26 cellular contexts compared by ENCODE assay signal in genomic region chr2:109493176-109493935, GRCh38.
"Had no signal": no experiment of that assay in that cellular context is flagged by ENCODE, and none has a peak within 500 bp of the region (broad histone marks: within the 10 kb centered on the region; RNA-seq: fewer than 3 reads in every experiment).

No MANE protein-coding gene starts in this region.

- H3K4me2 ChIP-seq: hepatocyte had no signal

- H3K27me3 ChIP-seq: hepatocyte, pancreas, sigmoid colon, spleen, suprapubic skin, tibial nerve, upper lobe of left lung, vagina had no signal

- H2AFZ ChIP-seq: hepatocyte had no signal

- H3K9me3 ChIP-seq: left ventricle myocardium inferior, pancreas, prostate gland, sigmoid colon, spleen, suprapubic skin, thoracic aorta, tibial nerve, upper lobe of left lung, vagina had no signal

- H3K27ac ChIP-seq: hepatocyte, left ventricle myocardium inferior, pancreas, prostate gland, sigmoid colon, spleen, suprapubic skin, tibial nerve, upper lobe of left lung, vagina had no signal

- H3K36me3 Mint-ChIP-seq: mesothelial cell of epicardium; naive B cell; natural killer cell treated with Interleukin-12 subunit alpha and Interleukin-12 subunit beta and Interleukin-15 and Interleukin-18, amount 100 ng/mL, for 72 hours; stimulated activated effector memory CD8-positive, alpha-beta T cell treated with anti-CD3 and anti-CD28 coated beads, Interleukin-12 subunit alpha, Interleukin-12 subunit beta, amount 100 ng/mL, for 72 hours had no signal

- H3K9me3 Mint-ChIP-seq: mesothelial cell of epicardium; natural killer cell treated with Interleukin-12 subunit alpha and Interleukin-12 subunit beta and Interleukin-15 and Interleukin-18, amount 100 ng/mL, for 72 hours; stimulated activated effector memory CD8-positive, alpha-beta T cell treated with anti-CD3 and anti-CD28 coated beads, Interleukin-12 subunit alpha, Interleukin-12 subunit beta, amount 100 ng/mL, for 72 hours; stimulated activated naive CD8-positive, alpha-beta T cell treated with anti-CD3 and anti-CD28 coated beads, Interleukin-15, Interleukin-2, amounts not matched to agents 100 ng/mL and 50 ng/mL, for 24 hours had no signal

- H3K4me1 Mint-ChIP-seq: naive B cell; stimulated activated effector memory CD8-positive, alpha-beta T cell treated with anti-CD3 and anti-CD28 coated beads, Interleukin-12 subunit alpha, Interleukin-12 subunit beta, amount 100 ng/mL, for 72 hours had no signal

- H3K36me3 ChIP-seq: pancreas, prostate gland, vagina had no signal

- ATAC-seq: natural killer cell treated with Interleukin-12 subunit alpha and Interleukin-12 subunit beta and Interleukin-15 and Interleukin-18, amount 100 ng/mL, for 72 hours; pancreas; right cardiac atrium; stimulated activated effector memory CD8-positive, alpha-beta T cell treated with anti-CD3 and anti-CD28 coated beads, Interleukin-12 subunit alpha, Interleukin-12 subunit beta, amount 100 ng/mL, for 72 hours had no signal

- H3K27ac Mint-ChIP-seq: mesothelial cell of epicardium; naive B cell; natural killer cell treated with Interleukin-12 subunit alpha and Interleukin-12 subunit beta and Interleukin-15 and Interleukin-18, amount 100 ng/mL, for 72 hours; stimulated activated effector memory CD8-positive, alpha-beta T cell treated with anti-CD3 and anti-CD28 coated beads, Interleukin-12 subunit alpha, Interleukin-12 subunit beta, amount 100 ng/mL, for 72 hours; stimulated activated naive CD8-positive, alpha-beta T cell treated with anti-CD3 and anti-CD28 coated beads, Interleukin-15, Interleukin-2, amounts not matched to agents 100 ng/mL and 50 ng/mL, for 24 hours had no signal

- H3K27me3 Mint-ChIP-seq: natural killer cell treated with Interleukin-12 subunit alpha and Interleukin-12 subunit beta and Interleukin-15 and Interleukin-18, amount 100 ng/mL, for 72 hours; stimulated activated naive CD8-positive, alpha-beta T cell treated with anti-CD3 and anti-CD28 coated beads, Interleukin-15, Interleukin-2, amounts not matched to agents 100 ng/mL and 50 ng/mL, for 24 hours had no signal

- DNase-seq: islet precursor cell; left ventricle myocardium inferior; mesendoderm; naive B cell; nucleus accumbens; pancreas; posterior cingulate gyrus; retina; sigmoid colon; small intestine; spleen; stimulated activated CD4-positive, alpha-beta T cell treated with anti-CD3 and anti-CD28 coated beads, Interleukin-4, amount 100 ng/mL, for 24 hours; stimulated activated naive CD4-positive, alpha-beta T cell; upper lobe of left lung had no signal

- H3K4me3 Mint-ChIP-seq: mesothelial cell of epicardium; naive B cell; natural killer cell treated with Interleukin-12 subunit alpha and Interleukin-12 subunit beta and Interleukin-15 and Interleukin-18, amount 100 ng/mL, for 72 hours; stimulated activated effector memory CD8-positive, alpha-beta T cell treated with anti-CD3 and anti-CD28 coated beads, Interleukin-12 subunit alpha, Interleukin-12 subunit beta, amount 100 ng/mL, for 72 hours; stimulated activated naive CD8-positive, alpha-beta T cell treated with anti-CD3 and anti-CD28 coated beads, Interleukin-15, Interleukin-2, amounts not matched to agents 100 ng/mL and 50 ng/mL, for 24 hours had no signal

- H3K4me1 ChIP-seq: pancreas, prostate gland, tibial nerve had no signal

- H3K4me3 ChIP-seq: hepatocyte, left ventricle myocardium inferior, lung, pancreas, prostate gland, sigmoid colon, spleen, suprapubic skin, thoracic aorta, tibial nerve, upper lobe of left lung, vagina had no signal
